9 cellular contexts compared by ENCODE assay signal in the genomic region with DNA sequence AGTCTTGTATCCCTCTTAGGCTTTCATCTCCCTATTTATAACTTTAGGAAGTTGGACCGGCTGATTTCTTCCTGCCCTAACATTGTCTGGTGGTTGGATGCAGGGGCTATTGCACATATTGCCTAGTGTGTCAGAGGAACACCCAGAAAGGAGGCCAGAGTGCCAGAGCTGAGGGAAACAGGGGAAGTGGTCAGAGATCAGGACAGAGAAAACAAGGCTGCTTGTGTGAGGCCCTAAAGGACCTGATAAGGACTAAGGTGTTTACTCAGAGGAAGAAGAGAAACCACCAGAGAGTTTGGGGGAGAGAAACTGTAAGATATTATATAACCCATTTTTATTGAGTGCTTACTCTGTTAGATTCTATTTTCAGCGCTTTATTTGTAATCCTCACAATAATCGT. TPM values are rescaled to one million over a fixed set of nuclear protein-coding genes. Genes with fewer than 3 reads are reported as not detected.
DNase-seq lines count a peak whose midpoint lies in the region; ATAC-seq and TF ChIP-seq lines count a peak whose summit lies in the region.
"Had no signal": no experiment of that assay in that cellular context is flagged by ENCODE, and none has a peak within 500 bp of the region (broad histone marks: within the 10 kb centered on the region; RNA-seq: fewer than 3 reads in every experiment).

No MANE protein-coding gene starts in this region.

- intact Hi-C loops in activated CD8-positive, alpha-beta T cell treated with anti-CD3 and anti-CD28 coated beads for 36 hours (cut with micrococcal nuclease): no loop called here
- intact Hi-C loops in mucosa of descending colon (cut with DNase I, micrococcal nuclease): no loop called here

- no peak overlapping the region for H3K4me3 Mint-ChIP-seq in activated CD8-positive, alpha-beta T cell treated with anti-CD3 and anti-CD28 coated beads for 36 hours

- H3K9me3 Mint-ChIP-seq in activated CD8-positive, alpha-beta T cell treated with anti-CD3 and anti-CD28 coated beads for 36 hours: no peaks in the 10 kb centered on the region

- no peak overlapping the region for H3K4me3 ChIP-seq in mucosa of descending colon

- H3K27ac Mint-ChIP-seq in activated CD8-positive, alpha-beta T cell treated with anti-CD3 and anti-CD28 coated beads for 36 hours: peak overlapping the region; percentile 3

- H3K4me1 ChIP-seq in mucosa of descending colon (ENCODE audit: low read depth): peaks cover 13% of the 10 kb centered on the region

- H3K36me3 Mint-ChIP-seq in activated CD8-positive, alpha-beta T cell treated with anti-CD3 and anti-CD28 coated beads for 36 hours (ENCODE audit: low read depth): peaks cover 2% of the 10 kb centered on the region

- no peak for TF ChIP-seq CTCF in activated CD8-positive, alpha-beta T cell treated with anti-CD3 and anti-CD28 coated beads for 36 hours (IDR thresholded peaks at IDR 0.05)
- no peak for TF ChIP-seq CTCF in mucosa of descending colon (IDR thresholded peaks at IDR 0.05)

- H3K4me1 Mint-ChIP-seq in activated CD8-positive, alpha-beta T cell treated with anti-CD3 and anti-CD28 coated beads for 36 hours (ENCODE audit: low read depth): peaks cover 22% of the 10 kb centered on the region

- ATAC-seq in GM18499 (IDR thresholded peaks at IDR 0.05; ENCODE audit: insufficient read depth, unreplicated experiment) (peak; percentile 60), HG03066 (IDR thresholded peaks at IDR 0.05; ENCODE audit: low read depth, unreplicated experiment) (peak; percentile 64), mucosa of descending colon (peak; percentile 64), HG03280 (IDR thresholded peaks at IDR 0.05; ENCODE audit: unreplicated experiment) (no peak), GM19324 (IDR thresholded peaks at IDR 0.05; ENCODE audit: low FRiP score, unreplicated experiment) (no peak)
- ATAC-seq in activated CD8-positive, alpha-beta T cell treated with anti-CD3 and anti-CD28 coated beads for 36 hours: no peak

- no peaks in the 10 kb centered on the region for H3K36me3 ChIP-seq in mucosa of descending colon (ENCODE audit: low read depth)

- POLR2A ChIA-PET in activated CD8-positive, alpha-beta T cell treated with anti-CD3 and anti-CD28 coated beads for 36 hours (lab: Charles Lee): no interaction called here

- no peak for DNase-seq in activated CD8-positive, alpha-beta T cell treated with anti-CD3 and anti-CD28 coated beads for 36 hours
- no peak for DNase-seq in mucosa of descending colon
- no peak for DNase-seq in midbrain (lab: John Stamatoyannopoulos, UW)
- no peak for DNase-seq in HUDEP-2 (lab: John Stamatoyannopoulos, UW; ENCODE audit: unreplicated experiment in 76 of 76)
- DNase-seq: activated T-cell treated with anti-CD3 and anti-CD28 coated beads for 4 hours had no signal

- no peaks in the 10 kb centered on the region for H3K27me3 Mint-ChIP-seq in activated CD8-positive, alpha-beta T cell treated with anti-CD3 and anti-CD28 coated beads for 36 hours

- CTCF ChIA-PET in activated CD8-positive, alpha-beta T cell treated with anti-CD3 and anti-CD28 coated beads for 36 hours (lab: Charles Lee): no interaction called here

- no peaks in the 10 kb centered on the region for H3K9me3 ChIP-seq in mucosa of descending colon

RNA-seq across cellular contexts. Expression of a gene that starts 53.9 kb away (rescaled TPM):
- 10 to 100 TPM; 20.1 to 27.6 TPM for total RNA-seq in activated CD8-positive, alpha-beta T cell treated with anti-CD3 and anti-CD28 coated beads for 36 hours
- total RNA-seq in mucosa of descending colon: 10 to 100 TPM; 17.7 to 56.4 (median 20.7) TPM

Comparison
In these comparisons a context has a peak if more than half of its experiments do, and no peak if none do; other contexts are left out.
1. ATAC-seq: peak in GM18499 (single experiment), HG03066 (single experiment) and mucosa of descending colon (single experiment); none in activated CD8-positive, alpha-beta T cell treated with anti-CD3 and anti-CD28 coated beads for 36 hours (single experiment), HG03280 (single experiment) and GM19324 (single experiment).